14 cellular contexts compared by ENCODE assay signal in genomic region chr7:13945670-13946069, GRCh38. TPM values are rescaled to one million over a fixed set of nuclear protein-coding genes. Genes with fewer than 3 reads are reported as not detected.
A peak's percentile ranks its signal among the peaks of the same experiment; 100 is the strongest.
DNase-seq lines count a peak whose midpoint lies in the region; ATAC-seq, FAIRE-seq and TF ChIP-seq lines count a peak whose summit lies in the region.
"Had no signal": no experiment of that assay in that cellular context is flagged by ENCODE, and none has a peak within 500 bp of the region (broad histone marks: within the 10 kb centered on the region; RNA-seq: fewer than 3 reads in every experiment).

No MANE protein-coding gene starts in this region.

- H3K4me3 ChIP-seq in AG09309 (ENCODE audit: control insufficient read depth, low read depth, low read length) = no peak overlapping the region
- H3K4me3 ChIP-seq in GM12878 = no peak overlapping the region
- H3K4me3 ChIP-seq: K562 had no signal

- BruUV-seq in GM12878 (replicated peaks; lab: Mats Ljungman, UMichigan) = no TSS peak

- no peak overlapping the region for H2AFZ ChIP-seq in GM12878 (ENCODE audit: control insufficient read depth, low read depth, low read length)

- SMC1A ChIA-PET in GM12878 (lab: Charles Lee; ENCODE audit: uncharacterized antibody, unreplicated experiment) = no interaction called here

- RAD21 ChIA-PET in GM12878 (lab: Charles Lee; ENCODE audit: unreplicated experiment) = no interaction called here

- no peak for TF ChIP-seq POLR2A in GM12878 (IDR thresholded peaks at IDR 0.05; ENCODE audit: low read depth, low read length)

- no peak overlapping the region for H3K27ac ChIP-seq in GM12878 (ENCODE audit: control insufficient read depth, insufficient read depth)

- 54% methylated on average over 7 of the region's 7 CpGs for WGBS in GM12878 (ENCODE audit: insufficient coverage, insufficient replicate concordance, low lambda C conversion rate, missing lambda C conversion rate)

- TF ChIP-seq CTCF in AG09309 (IDR thresholded peaks at IDR 0.05; ENCODE audit: control insufficient read depth, insufficient read depth, low read depth, low read length, missing control alignments) (no peak), GM12878 (IDR thresholded peaks at IDR 0.05 in 2 of 3, conservative IDR thresholded peaks at IDR 0.05 in 1 of 3; ENCODE audit: control insufficient read depth in 2 of 3, extremely low read depth in 1 of 3, insufficient read depth in 1 of 3, low read depth in 3 of 3, low read length in 3 of 3) (no peak), GM10248 (IDR thresholded peaks at IDR 0.05; ENCODE audit: control extremely low read depth, extremely low read depth, low read depth, missing control alignments) (no peak)

- ATAC-seq in GM12878 (peak; percentile 61; the same call in 2 of the 3 replicates), HG02763 (IDR thresholded peaks at IDR 0.05; ENCODE audit: unreplicated experiment) (no peak), GM21381 (IDR thresholded peaks at IDR 0.05; ENCODE audit: unreplicated experiment) (no peak)
- ATAC-seq: K562; stimulated activated effector memory CD8-positive, alpha-beta T cell treated with anti-CD3 and anti-CD28 coated beads, Interleukin-12 subunit alpha, Interleukin-12 subunit beta, amount 100 ng/mL, for 72 hours had no signal

- DNase-seq in AG09309 (ENCODE audit: low read depth) (peak; percentile 16), NCI-H1092 treated with DMSO at 0.1 percent for 48 hours (lab: John Stamatoyannopoulos, UW) (peak; percentile 33), GM12878 (ENCODE audit: low read depth, low spot score) (no peak), medulla oblongata (ENCODE audit: extremely low spot score) (peak; percentile 25), GM10248 (ENCODE audit: extremely low spot score) (no peak), HK-2 (ENCODE audit: unreplicated experiment) (no peak)
- DNase-seq: NCI-H526 treated with DMSO at 0.1 percent for 48 hours; stimulated activated CD4-positive, alpha-beta T cell treated with anti-CD3 and anti-CD28 coated beads, Interleukin-12 subunit alpha, Interleukin-12 subunit beta, amount 100 ng/mL, for 4 hours had no signal

- POLR2A ChIA-PET in GM12878 (lab: Charles Lee) (no interaction called here), GM10248 (lab: Yijun Ruan, JAX) (no interaction called here)

- no peaks in the 10 kb centered on the region for H3K9me3 ChIP-seq in GM12878 (replicated peaks; ENCODE audit: control insufficient read depth, insufficient read depth, low read length)

- no peaks in the 10 kb centered on the region for H3K4me1 ChIP-seq in GM12878 (ENCODE audit: control insufficient read depth, insufficient read depth, low read length)

- no peak overlapping the region for H3K9ac ChIP-seq in GM12878 (ENCODE audit: control insufficient read depth, insufficient read depth, low read length)

- no peaks in the 10 kb centered on the region for H3K36me3 ChIP-seq in GM12878 (ENCODE audit: control insufficient read depth in 2 of 2, insufficient read depth in 2 of 2, low read length in 1 of 2)

- no peaks in the 10 kb centered on the region for H4K20me1 ChIP-seq in GM12878 (ENCODE audit: control insufficient read depth, insufficient read depth)

- in situ Hi-C loops in GM12878 (cut with MboI) = no loop called here

- no peaks in the 10 kb centered on the region for H3K79me2 ChIP-seq in GM12878 (ENCODE audit: control insufficient read depth, insufficient read depth, low read length)

- TF ChIP-seq EP300 in GM12878 (IDR thresholded peaks at IDR 0.05; ENCODE audit: borderline replicate concordance in 1 of 2, control insufficient read depth in 1 of 2, low read depth in 2 of 2, low read length in 2 of 2) = no peak

- TF ChIP-seq RAD21 in GM12878 (IDR thresholded peaks at IDR 0.05; ENCODE audit: insufficient read depth, low read depth, low read length) = no peak

- CTCF ChIA-PET in GM12878 (lab: Yijun Ruan, JAX) = no interaction called here
- CTCF ChIA-PET in GM10248 (lab: Yijun Ruan, JAX) = no interaction called here

- no peaks in the 10 kb centered on the region for H3K27me3 ChIP-seq in GM12878 (replicated peaks in 1 of 2; ENCODE audit: control insufficient read depth in 2 of 2, insufficient read depth in 2 of 2, low read length in 1 of 2)

- FAIRE-seq in GM12878 (lab: Jason Lieb, UNC) = no peak
- FAIRE-seq: frontal cortex, GM12892, K562 had no signal

- H3K4me2 ChIP-seq in GM12878 (ENCODE audit: control insufficient read depth, insufficient read depth) = no peak overlapping the region

- intact Hi-C loops in GM12878 (cut with micrococcal nuclease; ENCODE audit: unreplicated experiment) = no loop called here

TF ChIP-seq in GM12878, 131 proteins besides CTCF, POLR2A, EP300 and RAD21 (continues in another document):
- TF ChIP-seq ZNF24 (IDR thresholded peaks at IDR 0.05) (no peak), SMARCA5 (IDR thresholded peaks at IDR 0.05) (no peak), BCL11A (IDR thresholded peaks at IDR 0.05; ENCODE audit: low read depth, low read length) (no peak), E2F8 (IDR thresholded peaks at IDR 0.05; ENCODE audit: low read depth, partially characterized antibody) (no peak)
- TF ChIP-seq, protein P1, sequence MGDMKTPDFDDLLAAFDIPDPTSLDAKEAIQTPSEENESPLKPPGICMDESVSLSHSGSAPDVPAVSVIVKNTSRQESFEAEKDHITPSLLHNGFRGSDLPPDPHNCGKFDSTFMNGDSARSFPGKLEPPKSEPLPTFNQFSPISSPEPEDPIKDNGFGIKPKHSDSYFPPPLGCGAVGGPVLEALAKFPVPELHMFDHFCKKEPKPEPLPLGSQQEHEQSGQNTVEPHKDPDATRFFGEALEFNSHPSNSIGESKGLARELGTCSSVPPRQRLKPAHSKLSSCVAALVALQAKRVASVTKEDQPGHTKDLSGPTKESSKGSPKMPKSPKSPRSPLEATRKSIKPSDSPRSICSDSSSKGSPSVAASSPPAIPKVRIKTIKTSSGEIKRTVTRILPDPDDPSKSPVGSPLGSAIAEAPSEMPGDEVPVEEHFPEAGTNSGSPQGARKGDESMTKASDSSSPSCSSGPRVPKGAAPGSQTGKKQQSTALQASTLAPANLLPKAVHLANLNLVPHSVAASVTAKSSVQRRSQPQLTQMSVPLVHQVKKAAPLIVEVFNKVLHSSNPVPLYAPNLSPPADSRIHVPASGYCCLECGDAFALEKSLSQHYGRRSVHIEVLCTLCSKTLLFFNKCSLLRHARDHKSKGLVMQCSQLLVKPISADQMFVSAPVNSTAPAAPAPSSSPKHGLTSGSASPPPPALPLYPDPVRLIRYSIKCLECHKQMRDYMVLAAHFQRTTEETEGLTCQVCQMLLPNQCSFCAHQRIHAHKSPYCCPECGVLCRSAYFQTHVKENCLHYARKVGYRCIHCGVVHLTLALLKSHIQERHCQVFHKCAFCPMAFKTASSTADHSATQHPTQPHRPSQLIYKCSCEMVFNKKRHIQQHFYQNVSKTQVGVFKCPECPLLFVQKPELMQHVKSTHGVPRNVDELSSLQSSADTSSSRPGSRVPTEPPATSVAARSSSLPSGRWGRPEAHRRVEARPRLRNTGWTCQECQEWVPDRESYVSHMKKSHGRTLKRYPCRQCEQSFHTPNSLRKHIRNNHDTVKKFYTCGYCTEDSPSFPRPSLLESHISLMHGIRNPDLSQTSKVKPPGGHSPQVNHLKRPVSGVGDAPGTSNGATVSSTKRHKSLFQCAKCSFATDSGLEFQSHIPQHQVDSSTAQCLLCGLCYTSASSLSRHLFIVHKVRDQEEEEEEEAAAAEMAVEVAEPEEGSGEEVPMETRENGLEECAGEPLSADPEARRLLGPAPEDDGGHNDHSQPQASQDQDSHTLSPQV (IDR thresholded peaks at IDR 0.05) = no peak

RNA-seq across cellular contexts. Expression of gene ETV1, which starts 43.8 kb away (rescaled TPM):
- total RNA-seq in GM12878 (2013; cell fraction: nucleolus; rRNA removed) = 12.6 and 14.2 TPM in 2 replicates
- total RNA-seq in GM12878 (2014; rRNA removed) = 0.71 TPM in 1 of 2 replicates, not detected in the other
- total RNA-seq in GM12878 (2014; rRNA removed; fragmentation: Illumina TruSeq; extraction: Trizol) = not detected in 2 replicates
- 0.13 and 0.28 TPM in 2 replicates for total RNA-seq in GM12878 (2021)
- not detected for polyA plus RNA-seq in GM12878 (2011; ENCODE audit: low read depth)
- polyA plus RNA-seq in GM12878 (2011; rRNA removed) = 5.3 and 9.3 TPM in 2 replicates
- 9.9 and 10.7 TPM in 2 replicates for polyA plus RNA-seq in GM12878 (2011; cell fraction: cytosol; rRNA removed)
- polyA plus RNA-seq in GM12878 (2011; cell fraction: nucleus; rRNA removed) = 9.5 and 15.3 TPM in 2 replicates
- not detected in 2 replicates for polyA plus RNA-seq in GM12878 (2012)
- 0.03 TPM in 1 of 2 replicates, not detected in the other for polyA plus RNA-seq in GM12878 (2014; fragmentation: Illumina TruSeq; extraction: Trizol)
- polyA plus RNA-seq in GM12878 (2014; fragmentation: Nextera tagmentation; extraction: Ambion mirVana) = under 1 TPM in 1 of 2 experiments, not detected in 1; 0.05 TPM
- not detected in 2 replicates for polyA plus RNA-seq in GM12878 (2014; rRNA removed)
- polyA plus RNA-seq in GM12878 (2016; fragmentation: Nextera tagmentation; extraction: Ambion mirVana) = under 1 TPM; 0.03 to 0.28 TPM
- polyA minus RNA-seq in GM12878 (2011; rRNA and poly(A)+ RNA removed) = 12.0 and 14.0 TPM in 2 replicates
- polyA minus RNA-seq in GM12878 (2011; cell fraction: cytosol; rRNA and poly(A)+ RNA removed) = 3.7 and 4.7 TPM in 2 replicates
- polyA minus RNA-seq in GM12878 (2011; cell fraction: nucleus; rRNA and poly(A)+ RNA removed) = 6.5 and 20.4 TPM in 2 replicates

Comparison
In these comparisons a context has a peak if more than half of its experiments do, and no peak if none do; other contexts are left out.
1. DNase-seq: peak in AG09309 (single experiment), NCI-H1092 treated with DMSO at 0.1 percent for 48 hours (single experiment) and medulla oblongata (single experiment); none in GM12878 (single experiment), GM10248 (single experiment) and HK-2 (single experiment).